8 cellular contexts compared by ENCODE assay signal in genomic region chr18:63850010-63850409, GRCh38. TPM values are rescaled to one million over a fixed set of nuclear protein-coding genes. Genes with fewer than 3 reads are reported as not detected.
DNase-seq lines count a peak whose midpoint lies in the region; ATAC-seq and TF ChIP-seq lines count a peak whose summit lies in the region.

No MANE protein-coding gene starts in this region.

- no peaks in the 10 kb centered on the region for H3K79me2 ChIP-seq in DND-41 (ENCODE audit: insufficient read depth, low read length)

- H2BK12ac ChIP-seq in mesenchymal stem cell (ENCODE audit: low read length in 2 of 2): no peak overlapping the region

- H3K4me2 ChIP-seq in DND-41 (ENCODE audit: insufficient read depth, low read length): no peak overlapping the region
- no peak overlapping the region for H3K4me2 ChIP-seq in mesenchymal stem cell (ENCODE audit: low read length, poor library complexity, severe bottlenecking)

- TF ChIP-seq CTCF in DND-41 (IDR thresholded peaks at IDR 0.05; ENCODE audit: borderline replicate concordance, extremely low read depth, low read length, poor library complexity, severe bottlenecking) (peak; percentile 64), LNCAP (IDR thresholded peaks at IDR 0.05) (peak; percentile 76)

- no peak overlapping the region for H2BK120ac ChIP-seq in mesenchymal stem cell (ENCODE audit: low read depth, low read length)

- no peaks in the 10 kb centered on the region for H3K4me1 Mint-ChIP-seq in activated CD4-positive, alpha-beta T cell treated with anti-CD3 and anti-CD28 coated beads, Interleukin-2, amount 10 ng/mL, durations not matched to agents 7 days and 5 days
- H3K4me1 Mint-ChIP-seq in effector memory CD8-positive, alpha-beta T cell (ENCODE audit: low read depth in 2 of 2): no peaks in the 10 kb centered on the region

- H2AFZ ChIP-seq in DND-41 (ENCODE audit: low read depth, low read length): no peak overlapping the region
- no peak overlapping the region for H2AFZ ChIP-seq in mesenchymal stem cell (ENCODE audit: low read depth, low read length)

- H3K18ac ChIP-seq in mesenchymal stem cell (ENCODE audit: low read depth in 1 of 2, low read length in 2 of 2): no peak overlapping the region

- H3K9me3 Mint-ChIP-seq in activated CD4-positive, alpha-beta T cell treated with anti-CD3 and anti-CD28 coated beads, Interleukin-2, amount 10 ng/mL, durations not matched to agents 7 days and 5 days: no peaks in the 10 kb centered on the region
- H3K9me3 Mint-ChIP-seq in effector memory CD8-positive, alpha-beta T cell: no peaks in the 10 kb centered on the region

- H3K36me3 Mint-ChIP-seq in activated CD4-positive, alpha-beta T cell treated with anti-CD3 and anti-CD28 coated beads, Interleukin-2, amount 10 ng/mL, durations not matched to agents 7 days and 5 days (ENCODE audit: low read depth): no peaks in the 10 kb centered on the region
- H3K36me3 Mint-ChIP-seq in effector memory CD8-positive, alpha-beta T cell (ENCODE audit: insufficient read depth): no peaks in the 10 kb centered on the region

- H3K4me3 Mint-ChIP-seq in activated CD4-positive, alpha-beta T cell treated with anti-CD3 and anti-CD28 coated beads, Interleukin-2, amount 10 ng/mL, durations not matched to agents 7 days and 5 days: no peak overlapping the region
- H3K4me3 Mint-ChIP-seq in effector memory CD8-positive, alpha-beta T cell: no peak overlapping the region

- no peaks in the 10 kb centered on the region for H3K36me3 ChIP-seq in DND-41 (ENCODE audit: insufficient read depth, low read length)
- H3K36me3 ChIP-seq in mesenchymal stem cell (ENCODE audit: control insufficient read depth in 1 of 2, insufficient read depth in 2 of 2, low read depth in 1 of 2, low read length in 2 of 2): no peaks in the 10 kb centered on the region

- no peak overlapping the region for H3K4me3 ChIP-seq in DND-41 (ENCODE audit: low read depth in 1 of 2, low read length in 2 of 2)
- H3K4me3 ChIP-seq in mesenchymal stem cell (ENCODE audit: insufficient read depth in 1 of 2, low read depth in 1 of 2, low read length in 2 of 2): no peak overlapping the region

- no peak overlapping the region for H2BK5ac ChIP-seq in mesenchymal stem cell (ENCODE audit: low read depth, low read length, poor library complexity, severe bottlenecking)

- CTCF ChIA-PET in activated CD4-positive, alpha-beta T cell treated with anti-CD3 and anti-CD28 coated beads, Interleukin-2, amount 10 ng/mL, durations not matched to agents 7 days and 5 days (lab: Charles Lee): no interaction called here

- H3K79me1 ChIP-seq in mesenchymal stem cell (replicated peaks; ENCODE audit: low read length, poor library complexity, severe bottlenecking): no peaks in the 10 kb centered on the region

- H3K4ac ChIP-seq in mesenchymal stem cell (ENCODE audit: low read depth in 1 of 2, low read length in 2 of 2): no peak overlapping the region

- no peak overlapping the region for H4K8ac ChIP-seq in mesenchymal stem cell (ENCODE audit: low read length)

- H4K20me1 ChIP-seq in DND-41 (ENCODE audit: insufficient read depth, low read length): no peaks in the 10 kb centered on the region

- H3K23ac ChIP-seq in mesenchymal stem cell (ENCODE audit: low read length in 2 of 2): no peak overlapping the region

- H3K9me3 ChIP-seq in DND-41 (ENCODE audit: insufficient read depth, low read length, severe bottlenecking): no peaks in the 10 kb centered on the region
- no peaks in the 10 kb centered on the region for H3K9me3 ChIP-seq in mesenchymal stem cell (ENCODE audit: control insufficient read depth, low read length)

- WGBS in mesenchymal stem cell: 11% methylated on average over 1 of the region's 4 CpGs

- ATAC-seq in DND-41 (ENCODE audit: insufficient read depth, low read depth) (peak; percentile 76), GM21360 (IDR thresholded peaks at IDR 0.05; ENCODE audit: unreplicated experiment) (peak; percentile 75)
- no peak for ATAC-seq in effector memory CD8-positive, alpha-beta T cell (replicated peaks)

- no peak overlapping the region for H3K27ac Mint-ChIP-seq in activated CD4-positive, alpha-beta T cell treated with anti-CD3 and anti-CD28 coated beads, Interleukin-2, amount 10 ng/mL, durations not matched to agents 7 days and 5 days
- no peak overlapping the region for H3K27ac Mint-ChIP-seq in effector memory CD8-positive, alpha-beta T cell

- H2BK15ac ChIP-seq in mesenchymal stem cell (ENCODE audit: low read depth, poor library complexity, severe bottlenecking): no peak overlapping the region

- H3K14ac ChIP-seq in mesenchymal stem cell (ENCODE audit: low read length in 2 of 2): no peak overlapping the region

- DNase-seq in DND-41 (peak; percentile 29), SW480 (ENCODE audit: low spot score) (peak; percentile 13), mesenchymal stem cell (peak; percentile 55), NCI-H526 treated with DMSO at 0.1 percent for 48 hours (lab: John Stamatoyannopoulos, UW) (no peak)
- DNase-seq in activated CD4-positive, alpha-beta T cell treated with anti-CD3 and anti-CD28 coated beads, Interleukin-2, amount 10 ng/mL, durations not matched to agents 7 days and 5 days: no peak
- DNase-seq in effector memory CD8-positive, alpha-beta T cell: no peak

- H3K27ac ChIP-seq in DND-41 (ENCODE audit: low read length): no peak overlapping the region
- H3K27ac ChIP-seq in mesenchymal stem cell (ENCODE audit: low read length, poor library complexity, severe bottlenecking): no peak overlapping the region

- no peak overlapping the region for H3K9ac ChIP-seq in DND-41 (ENCODE audit: low read depth, low read length)
- H3K9ac ChIP-seq in mesenchymal stem cell (ENCODE audit: low read length): no peak overlapping the region

- no peak overlapping the region for H4K91ac ChIP-seq in mesenchymal stem cell (ENCODE audit: low read length)

- no peak overlapping the region for H2AK5ac ChIP-seq in mesenchymal stem cell (ENCODE audit: low read length, severe bottlenecking)

- H3K4me1 ChIP-seq in DND-41 (ENCODE audit: insufficient read depth, low read length) (no peaks in the 10 kb centered on the region), mesenchymal stem cell (ENCODE audit: control insufficient read depth, insufficient read depth, low read depth, low read length) (no peaks in the 10 kb centered on the region)

- peaks cover 7% of the 10 kb centered on the region for H3K27me3 ChIP-seq in DND-41 (ENCODE audit: insufficient read depth, low read length, poor library complexity)
- H3K27me3 ChIP-seq in mesenchymal stem cell (ENCODE audit: control insufficient read depth in 1 of 2, insufficient read depth in 1 of 2, low read length in 2 of 2): peaks cover 0 to 4% of the 10 kb centered on the region in 2 experiments

- POLR2A ChIA-PET in activated CD4-positive, alpha-beta T cell treated with anti-CD3 and anti-CD28 coated beads, Interleukin-2, amount 10 ng/mL, durations not matched to agents 7 days and 5 days (lab: Charles Lee): no interaction called here

- peaks cover 22% of the 10 kb centered on the region for H3K27me3 Mint-ChIP-seq in activated CD4-positive, alpha-beta T cell treated with anti-CD3 and anti-CD28 coated beads, Interleukin-2, amount 10 ng/mL, durations not matched to agents 7 days and 5 days
- H3K27me3 Mint-ChIP-seq in effector memory CD8-positive, alpha-beta T cell: peaks cover 20 to 28% of the 10 kb centered on the region in 2 donors

RNA-seq across cellular contexts. Expression of gene SERPINB2, which starts 37.5 kb away (rescaled TPM):
- 0.11 TPM for polyA plus RNA-seq in mesenchymal stem cell (2013, experiment 1 of 2)
- 0.21 TPM for polyA plus RNA-seq in mesenchymal stem cell (2013, experiment 2 of 2)
- total RNA-seq in activated CD4-positive, alpha-beta T cell treated with anti-CD3 and anti-CD28 coated beads, Interleukin-2, amount 10 ng/mL, durations not matched to agents 7 days and 5 days: not detected

RNA-seq across cellular contexts. Expression of gene SERPINB10, which starts 57.7 kb away (rescaled TPM):
- 0.04 TPM for polyA plus RNA-seq in mesenchymal stem cell (2013, experiment 1 of 2)
- polyA plus RNA-seq in mesenchymal stem cell (2013, experiment 2 of 2): not detected
- not detected for total RNA-seq in activated CD4-positive, alpha-beta T cell treated with anti-CD3 and anti-CD28 coated beads, Interleukin-2, amount 10 ng/mL, durations not matched to agents 7 days and 5 days

Comparison
In these comparisons a context has a peak if more than half of its experiments do, and no peak if none do; other contexts are left out.
1. DNase-seq: peak in DND-41 (single experiment), SW480 (single experiment) and mesenchymal stem cell (single experiment); none in NCI-H526 treated with DMSO at 0.1 percent for 48 hours (single experiment), activated CD4-positive, alpha-beta T cell treated with anti-CD3 and anti-CD28 coated beads, Interleukin-2, amount 10 ng/mL, durations not matched to agents 7 days and 5 days (single experiment) and effector memory CD8-positive, alpha-beta T cell (0 of 3).